In the genomic region with DNA sequence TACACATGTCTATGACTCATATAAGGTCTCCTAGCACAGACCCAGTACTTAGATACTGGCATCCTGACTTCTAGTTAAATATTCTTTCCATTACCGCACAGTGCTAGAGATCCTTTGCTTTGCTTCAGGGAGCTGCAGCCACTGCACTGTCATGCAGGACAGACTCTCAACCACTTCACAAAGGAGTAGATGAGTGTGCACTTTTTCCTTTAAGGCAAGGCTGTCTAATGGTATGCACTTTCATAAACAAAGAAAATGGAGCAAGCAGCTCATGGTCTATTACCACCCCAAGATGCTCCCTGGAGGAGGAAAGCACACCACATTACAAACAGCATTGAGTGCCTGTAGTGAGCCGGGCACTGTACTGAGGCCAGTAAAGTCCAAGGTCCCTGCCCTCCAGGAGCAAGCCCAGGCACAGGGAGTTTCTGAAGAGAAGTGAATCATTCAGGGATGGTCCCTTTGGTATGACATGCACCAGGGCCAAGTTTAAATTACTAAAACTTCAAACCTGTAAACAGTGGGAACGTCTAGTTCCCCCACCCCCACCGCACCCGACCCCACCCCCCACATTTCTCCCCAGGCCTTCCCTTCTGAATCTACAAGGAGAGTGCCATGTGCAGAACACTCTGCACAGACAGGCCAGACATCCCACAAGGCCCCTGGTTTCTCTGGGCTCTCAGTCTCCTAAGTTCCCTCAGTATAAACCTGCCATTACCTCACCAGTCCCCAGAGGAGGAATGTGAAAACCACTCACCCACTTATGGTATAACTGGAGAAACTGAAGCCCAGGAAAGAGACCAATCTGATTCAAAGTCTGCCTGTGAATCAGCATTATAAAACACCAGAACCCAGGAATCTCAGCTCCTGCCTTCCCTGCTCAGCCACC, we compare ENCODE assay signal across 19 cellular contexts.
DNase-seq lines count a peak whose midpoint lies in the region; ATAC-seq, FAIRE-seq and TF ChIP-seq lines count a peak whose summit lies in the region.
"Had no signal": no experiment of that assay in that cellular context is flagged by ENCODE, and none has a peak within 500 bp of the region (broad histone marks: within the 10 kb centered on the region; RNA-seq: fewer than 3 reads in every experiment).

No MANE protein-coding gene starts in this region.

- H3K27ac Mint-ChIP-seq in HFFc6: peak overlapping the region; percentile 38; the same call in 1 of the 2 replicates

- DNase-seq in AG08396 (ENCODE audit: low spot score) (peak; percentile 20), HFFc6 (no peak), H1 (ENCODE audit: low read depth in 1 of 2, low spot score in 2 of 2) (no peak), mesenchymal stem cell (peak; percentile 83), cerebellum (ENCODE audit: low spot score) (no peak), middle frontal gyrus (ENCODE audit: extremely low spot score, low spot score) (no peak)
- DNase-seq: activated CD4-positive, alpha-beta T cell treated with anti-CD3 and anti-CD28 coated beads for 1 hour; activated effector memory CD4-positive, alpha-beta T cell treated with anti-CD3 and anti-CD28 coated beads, Interleukin-2, amount 50 U/mL, for 16 hours; DND-41; head of caudate nucleus; left cardiac atrium; NCI-H1694 treated with DMSO at 0.1 percent for 48 hours; NCI-H526; psoas muscle; RPMI8226; stimulated activated CD8-positive, alpha-beta memory T cell treated with anti-CD3 and anti-CD28 coated beads, Interleukin-4, amount 100 ng/mL, for 48 hours; T-helper 1 cell had no signal

- H3K4me1 ChIP-seq in H1 (replicated peaks in 1 of 4; ENCODE audit: control insufficient read depth in 3 of 4, insufficient read depth in 4 of 4, low read length in 3 of 4) (no peaks in the 10 kb centered on the region), mesenchymal stem cell (ENCODE audit: control insufficient read depth, insufficient read depth, low read depth, low read length) (no peaks in the 10 kb centered on the region)

- H3K36me3 ChIP-seq in H1 (ENCODE audit: control insufficient read depth in 2 of 4, insufficient read depth in 4 of 4, low read length in 3 of 4) (no peaks in the 10 kb centered on the region), mesenchymal stem cell (ENCODE audit: control insufficient read depth in 1 of 2, insufficient read depth in 2 of 2, low read depth in 1 of 2, low read length in 2 of 2) (no peaks in the 10 kb centered on the region)

- H3K27me3 Mint-ChIP-seq in HFFc6 (ENCODE audit: insufficient read depth): no peaks in the 10 kb centered on the region; the same call in none of the 2 replicates

- H4K91ac ChIP-seq in H1 (replicated peaks; ENCODE audit: insufficient read length, low read length) (no peak overlapping the region), mesenchymal stem cell (ENCODE audit: low read length) (no peak overlapping the region)

- no peak overlapping the region for H2BK120ac ChIP-seq in H1 (replicated peaks; ENCODE audit: low read depth, low read length)
- H2BK120ac ChIP-seq in mesenchymal stem cell (ENCODE audit: low read depth, low read length): no peak overlapping the region

- H3K4me3 ChIP-seq in H1 (ENCODE audit: extremely low read depth in 1 of 4, insufficient read depth in 2 of 4, low read depth in 3 of 4, low read length in 4 of 4) (no peak overlapping the region), mesenchymal stem cell (ENCODE audit: insufficient read depth in 1 of 2, low read depth in 1 of 2, low read length in 2 of 2) (no peak overlapping the region)
- H3K4me3 ChIP-seq: psoas muscle had no signal

- H3K23ac ChIP-seq in H1 (ENCODE audit: insufficient read length): no peak overlapping the region
- H3K23ac ChIP-seq in mesenchymal stem cell (ENCODE audit: low read length in 2 of 2): no peak overlapping the region

- no peak overlapping the region for H4K5ac ChIP-seq in H1 (ENCODE audit: insufficient read length, low read depth, low read length)

- H2AFZ ChIP-seq in H1 (ENCODE audit: low read length): no peak overlapping the region
- peak overlapping the region; percentile 10 for H2AFZ ChIP-seq in mesenchymal stem cell (ENCODE audit: low read depth, low read length)

- no peak overlapping the region for H3K9ac ChIP-seq in H1 (replicated peaks in 1 of 4; ENCODE audit: extremely low read depth in 1 of 4, low read depth in 3 of 4, low read length in 3 of 4)
- H3K9ac ChIP-seq in mesenchymal stem cell (ENCODE audit: low read length): no peak overlapping the region

- H3K79me1 ChIP-seq in H1 (ENCODE audit: low read depth, low read length) (no peaks in the 10 kb centered on the region), mesenchymal stem cell (replicated peaks; ENCODE audit: low read length, poor library complexity, severe bottlenecking) (no peaks in the 10 kb centered on the region)

- no peak overlapping the region for H2BK5ac ChIP-seq in H1 (ENCODE audit: low read depth, low read length)
- H2BK5ac ChIP-seq in mesenchymal stem cell (ENCODE audit: low read depth, low read length, poor library complexity, severe bottlenecking): no peak overlapping the region

- TF ChIP-seq RAD21 in H1 (IDR thresholded peaks at IDR 0.05 in 1 of 2, conservative IDR thresholded peaks at IDR 0.05 in 1 of 2; ENCODE audit: low read depth in 2 of 2, low read length in 2 of 2): no peak

- H4K20me1 ChIP-seq in H1 (replicated peaks in 1 of 2; ENCODE audit: control insufficient read depth in 1 of 2, insufficient read depth in 2 of 2, low read length in 2 of 2): no peaks in the 10 kb centered on the region

- H3K9me3 Mint-ChIP-seq in HFFc6: peaks cover 17% of the 10 kb centered on the region; the same call in 1 of the 2 replicates

- CTCF ChIA-PET in H1 (lab: Charles Lee; ENCODE audit: partially characterized antibody): interaction anchor here (1.5 kb wide), 1 partner anchor 112 kb away, joined by 4 read pairs; no protein-coding TSS in a partner anchor

- TF ChIP-seq CTCF in HFFc6 (IDR thresholded peaks at IDR 0.05): no peak
- TF ChIP-seq CTCF in H1 (IDR thresholded peaks at IDR 0.05; ENCODE audit: control extremely low read depth in 1 of 3, insufficient read depth in 1 of 3, low read depth in 1 of 3, low read length in 3 of 3): no peak

- no peaks in the 10 kb centered on the region for H3K27me3 ChIP-seq in H1 (replicated peaks in 1 of 4; ENCODE audit: control insufficient read depth in 3 of 4, extremely low read depth in 1 of 4, insufficient read depth in 3 of 4, low read length in 3 of 4)
- no peaks in the 10 kb centered on the region for H3K27me3 ChIP-seq in mesenchymal stem cell (ENCODE audit: control insufficient read depth in 1 of 2, insufficient read depth in 1 of 2, low read length in 2 of 2)

- H3K18ac ChIP-seq in H1 (ENCODE audit: extremely low read depth, low read length) (no peak overlapping the region), mesenchymal stem cell (ENCODE audit: low read depth in 1 of 2, low read length in 2 of 2) (no peak overlapping the region)

- no peak for ATAC-seq in HG03039 (IDR thresholded peaks at IDR 0.05; ENCODE audit: unreplicated experiment)
- ATAC-seq in HG03280 (IDR thresholded peaks at IDR 0.05; ENCODE audit: unreplicated experiment): no peak
- ATAC-seq: left cardiac atrium, psoas muscle had no signal

- H3K4me1 Mint-ChIP-seq in HFFc6 (ENCODE audit: low read depth): peaks cover 6% of the 10 kb centered on the region; the same call in 1 of the 2 replicates

- H3K4me3 Mint-ChIP-seq in HFFc6: no peak overlapping the region

- no peak overlapping the region for H2BK15ac ChIP-seq in H1 (ENCODE audit: low read length)
- no peak overlapping the region for H2BK15ac ChIP-seq in mesenchymal stem cell (ENCODE audit: low read depth, poor library complexity, severe bottlenecking)

- H3K4me2 ChIP-seq in H1 (ENCODE audit: insufficient read depth in 1 of 2, low read depth in 2 of 2, low read length in 2 of 2): no peak overlapping the region
- H3K4me2 ChIP-seq in mesenchymal stem cell (ENCODE audit: low read length, poor library complexity, severe bottlenecking): no peak overlapping the region

- H2BK20ac ChIP-seq in H1 (ENCODE audit: low read length): no peak overlapping the region

- H4K8ac ChIP-seq in H1 (ENCODE audit: extremely low read depth, insufficient read depth, low read length) (no peak overlapping the region), mesenchymal stem cell (ENCODE audit: low read length) (no peak overlapping the region)

- no peak overlapping the region for H3K27ac ChIP-seq in H1 (ENCODE audit: low read depth, low read length)
- H3K27ac ChIP-seq in mesenchymal stem cell (ENCODE audit: low read length, poor library complexity, severe bottlenecking): no peak overlapping the region
- H3K27ac ChIP-seq: psoas muscle had no signal

- POLR2A ChIA-PET in H1 (lab: Charles Lee; ENCODE audit: partially characterized antibody): no interaction called here

- peaks cover 11% of the 10 kb centered on the region for H3K36me3 Mint-ChIP-seq in HFFc6 (ENCODE audit: low read depth)

- H3K23me2 ChIP-seq in H1 (ENCODE audit: low read depth, low read length): no peaks in the 10 kb centered on the region

- H3K4ac ChIP-seq in H1 (replicated peaks; ENCODE audit: insufficient read length, low read depth, low read length) (no peak overlapping the region), mesenchymal stem cell (ENCODE audit: low read depth in 1 of 2, low read length in 2 of 2) (no peak overlapping the region)

- H2BK12ac ChIP-seq in H1 (ENCODE audit: low read depth, low read length): no peak overlapping the region
- no peak overlapping the region for H2BK12ac ChIP-seq in mesenchymal stem cell (ENCODE audit: low read length in 2 of 2)

- no peaks in the 10 kb centered on the region for H3K79me2 ChIP-seq in H1 (ENCODE audit: control insufficient read depth in 1 of 2, insufficient read depth in 2 of 2, low read length in 2 of 2)

- H2AK5ac ChIP-seq in H1 (ENCODE audit: low read depth, low read length): no peak overlapping the region
- no peak overlapping the region for H2AK5ac ChIP-seq in mesenchymal stem cell (ENCODE audit: low read length, severe bottlenecking)

- 77% methylated on average over 4 of the region's 5 CpGs; no CpG with 5 or more reads in 1 of the 2 experiments for WGBS in H1 (ENCODE audit: extremely low coverage in 1 of 2, insufficient coverage in 1 of 2, insufficient read length in 1 of 2, insufficient replicate concordance in 2 of 2, low coverage in 1 of 2, low lambda C conversion rate in 2 of 2, missing lambda C conversion rate in 1 of 2), 2 experiments
- 69% methylated on average over 4 of the region's 5 CpGs for WGBS in mesenchymal stem cell

- no peak overlapping the region for H3K14ac ChIP-seq in H1 (ENCODE audit: insufficient read length)
- H3K14ac ChIP-seq in mesenchymal stem cell (ENCODE audit: low read length in 2 of 2): no peak overlapping the region

- FAIRE-seq in H1 (lab: Jason Lieb, UNC): no peak

- no peak for TF ChIP-seq EP300 in H1 (IDR thresholded peaks at IDR 0.05; ENCODE audit: borderline replicate concordance in 1 of 2, low read depth in 2 of 2, low read length in 2 of 2)

- H3K9me3 ChIP-seq in H1 (ENCODE audit: insufficient read depth in 2 of 2, low read depth in 1 of 2, low read length in 1 of 2) (peaks cover 5 to 10% of the 10 kb centered on the region in 2 experiments; a peak in 3 of 4 replicates), mesenchymal stem cell (ENCODE audit: control insufficient read depth, low read length) (peaks cover 5% of the 10 kb centered on the region)

- H3K56ac ChIP-seq in H1 (replicated peaks; ENCODE audit: insufficient read length, low read depth, low read length): no peak overlapping the region

- no peak for TF ChIP-seq POLR2A in H1 (IDR thresholded peaks at IDR 0.05; ENCODE audit: control extremely low read depth in 1 of 2, low read depth in 2 of 2, low read length in 2 of 2)

Comparison
In these comparisons a context has a peak if more than half of its experiments do, and no peak if none do; other contexts are left out.
1. DNase-seq: peak in AG08396 (single experiment) and mesenchymal stem cell (single experiment); none in HFFc6 (single experiment), H1 (0 of 2), cerebellum (single experiment) and middle frontal gyrus (single experiment).